Comparison of ENCODE assay signal across 14 cellular contexts in genomic region chr6:163335671-163336545, GRCh38.
A peak's percentile ranks its signal among the peaks of the same experiment; 100 is the strongest.
DNase-seq lines count a peak whose midpoint lies in the region; ATAC-seq and TF ChIP-seq lines count a peak whose summit lies in the region.
"Had no signal": no experiment of that assay in that cellular context is flagged by ENCODE, and none has a peak within 500 bp of the region (broad histone marks: within the 10 kb centered on the region; RNA-seq: fewer than 3 reads in every experiment).

No MANE protein-coding gene starts in this region.

- H3K9me3 ChIP-seq in gastrocnemius medialis (no peaks in the 10 kb centered on the region), smooth muscle cell (replicated peaks; ENCODE audit: low read depth) (no peaks in the 10 kb centered on the region)

- peaks cover 8% of the 10 kb centered on the region for H3K27me3 Mint-ChIP-seq in activated naive CD4-positive, alpha-beta T cell treated with anti-CD3 and anti-CD28 coated beads for 36 hours (ENCODE audit: low read depth)

- intact Hi-C loops in dorsolateral prefrontal cortex (cut with DNase I), result loop anchor here in 1 of 2 donors (5.0 kb wide), 1 partner anchor 89 kb away; no protein-coding TSS in a partner anchor
- intact Hi-C loops in gastrocnemius medialis (cut with DNase I; ENCODE audit: low total_unique reads), result loop anchor here (2.0 to 10.0 kb wide), 4 partner anchors 39 to 379 kb away; no protein-coding TSS in a partner anchor
- intact Hi-C loops in activated naive CD4-positive, alpha-beta T cell treated with anti-CD3 and anti-CD28 coated beads for 36 hours (cut with micrococcal nuclease), result no loop called here

- H3K4me2 ChIP-seq in smooth muscle cell, result no peak overlapping the region

- no peaks in the 10 kb centered on the region for H3K27me3 ChIP-seq in dorsolateral prefrontal cortex
- no peaks in the 10 kb centered on the region for H3K27me3 ChIP-seq in gastrocnemius medialis
- H3K27me3 ChIP-seq in smooth muscle cell (ENCODE audit: low read depth), result no peaks in the 10 kb centered on the region

- WGBS in smooth muscle cell (ENCODE audit: low lambda C conversion rate), result 83% methylated on average over 29 of the region's 29 CpGs

- no peaks in the 10 kb centered on the region for H3K79me2 ChIP-seq in smooth muscle cell (ENCODE audit: low read depth)

- H3K36me3 ChIP-seq in gastrocnemius medialis (no peaks in the 10 kb centered on the region), smooth muscle cell (ENCODE audit: low read depth) (no peaks in the 10 kb centered on the region)

- no peak for TF ChIP-seq CTCF in dorsolateral prefrontal cortex (IDR thresholded peaks at IDR 0.05 in 54 of 56, conservative IDR thresholded peaks at IDR 0.05 in 2 of 56; ENCODE audit: low read depth in 1 of 56, partially characterized antibody in 56 of 56)
- no peak for TF ChIP-seq CTCF in gastrocnemius medialis (IDR thresholded peaks at IDR 0.05 in 4 of 5, conservative IDR thresholded peaks at IDR 0.05 in 1 of 5)
- no peak for TF ChIP-seq CTCF in smooth muscle cell (IDR thresholded peaks at IDR 0.05; ENCODE audit: borderline replicate concordance, insufficient read depth, poor library complexity, severe bottlenecking)

- H3K27ac Mint-ChIP-seq in activated naive CD4-positive, alpha-beta T cell treated with anti-CD3 and anti-CD28 coated beads for 36 hours, result no peak overlapping the region
- H3K27ac Mint-ChIP-seq: naive thymus-derived CD4-positive, alpha-beta T cell; T-cell had no signal

- ATAC-seq in gastrocnemius medialis (peak; percentile 71 to 73), HG02623 (IDR thresholded peaks at IDR 0.05; ENCODE audit: unreplicated experiment) (no peak)
- ATAC-seq: naive thymus-derived CD4-positive, alpha-beta T cell; T-cell had no signal

- H3K4me1 Mint-ChIP-seq in activated naive CD4-positive, alpha-beta T cell treated with anti-CD3 and anti-CD28 coated beads for 36 hours (ENCODE audit: low read depth), result no peaks in the 10 kb centered on the region

- no peaks in the 10 kb centered on the region for H4K20me1 ChIP-seq in smooth muscle cell (ENCODE audit: low read depth)

- H3K4me3 Mint-ChIP-seq in activated naive CD4-positive, alpha-beta T cell treated with anti-CD3 and anti-CD28 coated beads for 36 hours, result no peak overlapping the region
- H3K4me3 Mint-ChIP-seq: naive thymus-derived CD4-positive, alpha-beta T cell; T-cell had no signal

- H3K27ac ChIP-seq in dorsolateral prefrontal cortex, result peak overlapping the region; percentile 77 to 100 (median 97)
- peak overlapping the region; percentile 92 to 99 (median 94) for H3K27ac ChIP-seq in gastrocnemius medialis
- no peak overlapping the region for H3K27ac ChIP-seq in smooth muscle cell (ENCODE audit: low read depth)

- in situ Hi-C loops in gastrocnemius medialis (cut with MboI; ENCODE audit: low sequenced_read_pairs in 4 of 4), result loop anchor here in 1 of 4 donors (5.0 kb wide), 1 partner anchor 76 kb away; the partner anchor contains the start of gene QKI

- DNase-seq in CD1c-positive myeloid dendritic cell (ENCODE audit: extremely low spot score) (peak; percentile 27), dorsolateral prefrontal cortex (peak in 1 of 10 donors; percentile 37), left kidney (ENCODE audit: low read depth, low spot score) (peak; percentile 84), gastrocnemius medialis (peak; percentile 88 to 96), NCI-H1436 (lab: John Stamatoyannopoulos, UW) (no peak), smooth muscle cell (lab: John Stamatoyannopoulos, UW; ENCODE audit: unreplicated experiment) (no peak)
- DNase-seq in activated naive CD4-positive, alpha-beta T cell treated with anti-CD3 and anti-CD28 coated beads for 36 hours, result no peak
- DNase-seq: activated CD8-positive, alpha-beta memory T cell treated with anti-CD3 and anti-CD28 coated beads for 24 hours; EL; naive thymus-derived CD4-positive, alpha-beta T cell; NCI-H187 treated with DMSO at 0.1 percent for 48 hours; stimulated activated CD4-positive, alpha-beta T cell treated with anti-CD3 and anti-CD28 coated beads, Interleukin-2, amount 100 ng/mL, for 24 hours; T-cell had no signal

- no peak overlapping the region for H3K4me3 ChIP-seq in dorsolateral prefrontal cortex
- H3K4me3 ChIP-seq in gastrocnemius medialis, result peak overlapping the region; percentile 27 to 41 (median 36)
- H3K4me3 ChIP-seq in smooth muscle cell, result no peak overlapping the region

- no peaks in the 10 kb centered on the region for H3K36me3 Mint-ChIP-seq in activated naive CD4-positive, alpha-beta T cell treated with anti-CD3 and anti-CD28 coated beads for 36 hours (ENCODE audit: low read depth)
- H3K36me3 Mint-ChIP-seq: naive thymus-derived CD4-positive, alpha-beta T cell; T-cell had no signal

- H3K9me3 Mint-ChIP-seq in activated naive CD4-positive, alpha-beta T cell treated with anti-CD3 and anti-CD28 coated beads for 36 hours, result no peaks in the 10 kb centered on the region
- H3K9me3 Mint-ChIP-seq: naive thymus-derived CD4-positive, alpha-beta T cell; T-cell had no signal

- no peak overlapping the region for H3K9ac ChIP-seq in smooth muscle cell (ENCODE audit: low read depth)

- TF ChIP-seq POLR2A in gastrocnemius medialis (IDR thresholded peaks at IDR 0.05), result peak; percentile 69 to 86

- H3F3A ChIP-seq in smooth muscle cell (ENCODE audit: low read depth), result no peaks in the 10 kb centered on the region

- CTCF ChIA-PET in activated naive CD4-positive, alpha-beta T cell treated with anti-CD3 and anti-CD28 coated beads for 36 hours (lab: Charles Lee), result no interaction called here

- no peak overlapping the region for H2AFZ ChIP-seq in smooth muscle cell (ENCODE audit: low read depth)

- H3K4me1 ChIP-seq in gastrocnemius medialis (peaks cover 71 to 79% of the 10 kb centered on the region in 2 donors), smooth muscle cell (ENCODE audit: low read depth) (peaks cover 8% of the 10 kb centered on the region)

Comparison
In these comparisons a context has a peak if more than half of its experiments do, and no peak if none do; other contexts are left out.
1. DNase-seq: peak in CD1c-positive myeloid dendritic cell (single experiment), left kidney (single experiment) and gastrocnemius medialis (2 of 2); none in NCI-H1436 (single experiment), smooth muscle cell (single experiment) and activated naive CD4-positive, alpha-beta T cell treated with anti-CD3 and anti-CD28 coated beads for 36 hours (single experiment).
2. H3K4me3 ChIP-seq: peak in gastrocnemius medialis (4 of 4); none in dorsolateral prefrontal cortex (0 of 59) and smooth muscle cell (single experiment).